In the genomic region with DNA sequence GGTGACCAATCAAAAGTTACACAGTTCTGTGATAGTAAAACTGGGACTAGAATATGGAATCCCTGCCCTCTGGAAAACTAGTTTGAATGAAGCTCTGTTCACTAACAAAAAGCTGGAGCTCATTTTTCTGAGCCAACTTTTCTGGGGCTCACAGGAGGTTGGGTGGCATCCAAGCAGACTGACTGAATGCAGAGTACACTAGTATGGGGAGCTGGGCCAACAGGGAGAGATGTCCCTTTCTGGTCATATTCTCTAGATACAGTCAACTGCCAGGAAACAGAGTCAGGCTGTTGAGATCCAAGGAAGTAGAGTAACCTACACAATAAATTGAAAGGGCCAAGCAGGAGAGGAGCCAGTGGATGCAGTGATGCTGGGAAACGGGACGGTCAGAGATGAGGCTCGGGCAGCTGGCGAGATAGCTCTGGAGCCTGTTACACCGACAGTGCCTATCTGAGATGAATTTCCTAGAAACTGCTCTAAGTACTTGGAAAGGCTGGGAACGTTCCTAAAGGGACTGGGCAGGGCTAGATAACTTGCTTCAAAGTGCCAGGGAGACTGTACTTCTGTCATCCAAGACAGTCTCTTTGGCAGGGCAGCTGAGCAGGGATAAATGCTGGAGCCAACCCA, we compare ENCODE assay signal across 9 cellular contexts.
DNase-seq lines count a peak whose midpoint lies in the region; ATAC-seq and TF ChIP-seq lines count a peak whose summit lies in the region.
"Had no signal": no experiment of that assay in that cellular context is flagged by ENCODE, and none has a peak within 500 bp of the region (broad histone marks: within the 10 kb centered on the region; RNA-seq: fewer than 3 reads in every experiment).

No MANE protein-coding gene starts in this region.

- TF ChIP-seq CTCF in ascending aorta (IDR thresholded peaks at IDR 0.05): no peak

- intact Hi-C loops in ascending aorta (cut with DNase I): no loop called here
- intact Hi-C loops in Right ventricle myocardium superior (cut with DNase I): no loop called here

- DNase-seq in GM03348 (ENCODE audit: low spot score) (peak; percentile 33), ascending aorta (ENCODE audit: low spot score in 2 of 2) (peak in 1 of 2 donors; percentile 75), Right ventricle myocardium superior (peak; percentile 72), occipital lobe (lab: John Stamatoyannopoulos, UW) (peak; percentile 66), CD1c-positive myeloid dendritic cell (ENCODE audit: extremely low spot score) (no peak)
- DNase-seq: PC-9 had no signal

- H3K4me1 ChIP-seq in ascending aorta: peaks cover 2 to 30% of the 10 kb centered on the region in 2 donors

- no peaks in the 10 kb centered on the region for H3K36me3 ChIP-seq in ascending aorta

- H3K27ac ChIP-seq in ascending aorta: peak overlapping the region; percentile 59 to 67
- H3K27ac ChIP-seq: PC-9 had no signal

- no peaks in the 10 kb centered on the region for H3K9me3 ChIP-seq in ascending aorta

- peak overlapping the region in 1 of 2 donors; percentile 15 for H3K4me3 ChIP-seq in ascending aorta
- H3K4me3 ChIP-seq: PC-9 had no signal

- ATAC-seq in Right ventricle myocardium superior (ENCODE audit: poor library complexity): peak; percentile 94
- ATAC-seq in HG02759 (IDR thresholded peaks at IDR 0.05; ENCODE audit: unreplicated experiment): no peak
- ATAC-seq in esophagus mucosa: no peak
- ATAC-seq in GM18517 (IDR thresholded peaks at IDR 0.05; ENCODE audit: unreplicated experiment): no peak

- no peaks in the 10 kb centered on the region for H3K27me3 ChIP-seq in ascending aorta
